8 cellular contexts compared by ENCODE assay signal in genomic region chr11:60970369-60970774, GRCh38. TPM values are rescaled to one million over a fixed set of nuclear protein-coding genes. Genes with fewer than 3 reads are reported as not detected.
DNase-seq lines count a peak whose midpoint lies in the region; ATAC-seq and TF ChIP-seq lines count a peak whose summit lies in the region.

No MANE protein-coding gene starts in this region.

- TF ChIP-seq POLR2A in prostate gland (IDR thresholded peaks at IDR 0.05): no peak

- H2AFZ ChIP-seq in OCI-LY7 (ENCODE audit: low read length): no peak overlapping the region

- WGBS in prostate gland: 17% methylated on average over 9 of the region's 9 CpGs

- no peaks in the 10 kb centered on the region for H3K36me3 ChIP-seq in BE2C
- H3K36me3 ChIP-seq in OCI-LY7 (ENCODE audit: insufficient read depth, low read length): no peaks in the 10 kb centered on the region
- no peaks in the 10 kb centered on the region for H3K36me3 ChIP-seq in prostate gland

- no peaks in the 10 kb centered on the region for H3K79me2 ChIP-seq in OCI-LY7 (ENCODE audit: insufficient read depth, low read depth, low read length)

- no peak overlapping the region for H3K4me2 ChIP-seq in OCI-LY7 (ENCODE audit: low read length)

- H3K27ac ChIP-seq in OCI-LY7 (ENCODE audit: low read depth, low read length, poor library complexity, severe bottlenecking) (no peak overlapping the region), prostate gland (no peak overlapping the region)

- no peaks in the 10 kb centered on the region for H3K9me3 ChIP-seq in BE2C
- H3K9me3 ChIP-seq in OCI-LY7 (ENCODE audit: low read length): 0 out of 2 replicates have a peak, but pooled peaks cover 3% of the 10 kb centered on the region
- no peaks in the 10 kb centered on the region for H3K9me3 ChIP-seq in prostate gland

- H3K27me3 ChIP-seq in BE2C: no peaks in the 10 kb centered on the region
- H3K27me3 ChIP-seq in prostate gland (replicated peaks; ENCODE audit: insufficient read depth): no peaks in the 10 kb centered on the region

- CTCF ChIA-PET in OCI-LY7 (lab: Charles Lee; ENCODE audit: unreplicated experiment): no interaction called here

- no peaks in the 10 kb centered on the region for H3K4me1 ChIP-seq in BE2C
- no peaks in the 10 kb centered on the region for H3K4me1 ChIP-seq in OCI-LY7 (ENCODE audit: insufficient read depth, low read length, poor library complexity, severe bottlenecking)
- H3K4me1 ChIP-seq in prostate gland (replicated peaks): no peaks in the 10 kb centered on the region

- no TSS peak for BruUV-seq in OCI-LY7 (replicated peaks; lab: Mats Ljungman, UMichigan)

- peak; percentile 70 for TF ChIP-seq CTCF in BE2C (IDR thresholded peaks at IDR 0.05; ENCODE audit: low read depth, low read length)
- TF ChIP-seq CTCF in OCI-LY7 (conservative IDR thresholded peaks at IDR 0.05; ENCODE audit: low read length): peak; percentile 97
- peak; percentile 87 for TF ChIP-seq CTCF in fibroblast of villous mesenchyme (IDR thresholded peaks at IDR 0.05; ENCODE audit: insufficient read depth, low read depth, low read length)
- peak; percentile 31 to 81 (median 72) for TF ChIP-seq CTCF in prostate gland (IDR thresholded peaks at IDR 0.05)

- intact Hi-C loops in OCI-LY7 (cut with micrococcal nuclease; ENCODE audit: unreplicated experiment) (loop anchor here (1.0 to 2.0 kb wide), 2 partner anchors 159 to 216 kb away; no protein-coding TSS in a partner anchor), prostate gland (cut with DNase I) (no loop called here)

- H3K9me2 ChIP-seq in OCI-LY7 (ENCODE audit: insufficient read depth, low read length): no peaks in the 10 kb centered on the region

- ATAC-seq in GM21723 (IDR thresholded peaks at IDR 0.05; ENCODE audit: unreplicated experiment): peak; percentile 75

- H3K4me3 ChIP-seq in BE2C (ENCODE audit: low read depth, low read length) (no peak overlapping the region), OCI-LY7 (ENCODE audit: low read depth, low read length, poor library complexity, severe bottlenecking) (no peak overlapping the region), fibroblast of villous mesenchyme (ENCODE audit: low read depth, low read length) (no peak overlapping the region), prostate gland (no peak overlapping the region)

- POLR2A ChIA-PET in OCI-LY7 (lab: Charles Lee): interaction anchor here (0.5 to 1.3 kb wide), 2 partner anchors 16 to 185 kb away, joined by 3 to 4 read pairs; partner anchors contain the start of gene MS4A10

- H4K20me1 ChIP-seq in OCI-LY7 (ENCODE audit: insufficient read depth, low read length): no peaks in the 10 kb centered on the region

- peak; percentile 50 for DNase-seq in BE2C
- DNase-seq in OCI-LY7 (ENCODE audit: low spot score): peak; percentile 66
- DNase-seq in activated T-cell treated with anti-CD3 and anti-CD28 coated beads, Interleukin-2, amount 50 U/mL, for 48 hours: peak; percentile 91
- peak; percentile 35 for DNase-seq in fibroblast of villous mesenchyme (ENCODE audit: low read depth)
- no peak for DNase-seq in prostate gland (ENCODE audit: low spot score)
- no peak for DNase-seq in Ammon's horn (ENCODE audit: low spot score)
- DNase-seq in DMS153 treated with DMSO at 0.1 percent for 48 hours (lab: John Stamatoyannopoulos, UW; ENCODE audit: unreplicated experiment): no peak

RNA-seq across cellular contexts. Expression of gene CD6, which starts 1.1 kb away (rescaled TPM):
- polyA plus RNA-seq in BE2C (2012; ENCODE audit: insufficient read depth, insufficient read length, low read depth): not detected
- not detected in 2 replicates for total RNA-seq in OCI-LY7 (2014; rRNA removed; shearing (Covaris generic))
- total RNA-seq in OCI-LY7 (2022) (not detected in 2 replicates), fibroblast of villous mesenchyme (not detected in 2 replicates), prostate gland (1 to 10 TPM in 1 of 2 donors, under 1 TPM in 1; 0.51 to 1.2 TPM)

RNA-seq across cellular contexts. Expression of gene SLC15A3, which starts 18.4 kb away (rescaled TPM):
- polyA plus RNA-seq in BE2C (2012; ENCODE audit: insufficient read depth, insufficient read length, low read depth): not detected
- 7.2 and 12.6 TPM in 2 replicates for total RNA-seq in OCI-LY7 (2014; rRNA removed; shearing (Covaris generic))
- total RNA-seq in OCI-LY7 (2022) (41.4 and 43.9 TPM in 2 replicates), fibroblast of villous mesenchyme (13.0 and 15.5 TPM in 2 replicates), prostate gland (10 to 100 TPM in 1 of 2 donors, 1 to 10 TPM in 1; 3.3 to 19.4 TPM)

RNA-seq across cellular contexts. Expression of gene TMEM132A, which starts 46.1 kb away (rescaled TPM):
- 365 TPM for polyA plus RNA-seq in BE2C (2012; ENCODE audit: insufficient read depth, insufficient read length, low read depth)
- 5.0 and 8.9 TPM in 2 replicates for total RNA-seq in OCI-LY7 (2014; rRNA removed; shearing (Covaris generic))
- total RNA-seq in OCI-LY7 (2022) (5.5 and 7.5 TPM in 2 replicates), fibroblast of villous mesenchyme (29.3 and 40.6 TPM in 2 replicates), prostate gland (10 to 100 TPM; 18.7 to 44.5 TPM)

RNA-seq across cellular contexts. Expression of gene TMEM109, which starts 56.4 kb away (rescaled TPM):
- 44.4 TPM for polyA plus RNA-seq in BE2C (2012; ENCODE audit: insufficient read depth, insufficient read length, low read depth)
- 57.0 and 62.4 TPM in 2 replicates for total RNA-seq in OCI-LY7 (2014; rRNA removed; shearing (Covaris generic))
- total RNA-seq in OCI-LY7 (2022) (67.8 and 68.6 TPM in 2 replicates), fibroblast of villous mesenchyme (28.9 and 38.3 TPM in 2 replicates), prostate gland (100 to 1,000 TPM; 106 to 122 TPM)

Comparison
In these comparisons a context has a peak if more than half of its experiments do, and no peak if none do; other contexts are left out.
1. DNase-seq: peak in BE2C (single experiment), OCI-LY7 (single experiment), activated T-cell treated with anti-CD3 and anti-CD28 coated beads, Interleukin-2, amount 50 U/mL, for 48 hours (2 of 2) and fibroblast of villous mesenchyme (single experiment); none in prostate gland (single experiment), Ammon's horn (single experiment) and DMS153 treated with DMSO at 0.1 percent for 48 hours (single experiment).
2. Peak in every context shown above with its lines, with median percentiles within 50 percentile points of each other: CTCF ChIP-seq.